ENCODE assay signal across 23 cellular contexts in the genomic region with DNA sequence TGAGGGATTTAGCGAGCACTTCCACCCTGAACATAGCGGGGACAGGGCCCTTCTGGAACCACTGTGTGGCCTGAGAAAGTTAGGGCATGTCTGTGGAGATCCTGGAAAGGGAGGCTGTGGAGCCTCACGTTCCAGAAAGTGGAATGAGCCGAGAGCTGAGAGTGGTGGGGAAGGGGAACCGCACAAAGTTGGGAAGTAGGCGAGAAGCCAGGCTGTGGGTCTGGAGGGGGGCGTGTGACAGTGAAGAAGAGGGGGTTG. TPM values are rescaled to one million over a fixed set of nuclear protein-coding genes. Genes with fewer than 3 reads are reported as not detected.
DNase-seq lines count a peak whose midpoint lies in the region; ATAC-seq and TF ChIP-seq lines count a peak whose summit lies in the region.
"Had no signal": no experiment of that assay in that cellular context is flagged by ENCODE, and none has a peak within 500 bp of the region (broad histone marks: within the 10 kb centered on the region; RNA-seq: fewer than 3 reads in every experiment).

No MANE protein-coding gene starts in this region.

- peaks cover 10 to 100% of the 10 kb centered on the region in 2 donors for H3K27me3 ChIP-seq in tibial nerve

- TF ChIP-seq CTCF in chondrocyte (IDR thresholded peaks at IDR 0.05) (no peak), tibial nerve (IDR thresholded peaks at IDR 0.05) (no peak)

- no peak for TF ChIP-seq EP300 in tibial nerve (IDR thresholded peaks at IDR 0.05)

- H3K27ac ChIP-seq in tibial nerve, result no peak overlapping the region
- H3K27ac ChIP-seq: 22Rv1, dorsolateral prefrontal cortex, GM23248, SJSA1 had no signal

- peak overlapping the region; percentile 3 for H3K4me3 Mint-ChIP-seq in T-helper 2 cell treated with Interferon-gamma antibody and Interleukin-4, amounts not matched to agents 5 μg/mL and 100 μg/mL, for 36 hours
- H3K4me3 Mint-ChIP-seq in chondrocyte (ENCODE audit: unreplicated experiment), result peak overlapping the region; percentile 25
- peak overlapping the region; percentile 1 for H3K4me3 Mint-ChIP-seq in stimulated activated effector memory CD8-positive, alpha-beta T cell treated with anti-CD3 and anti-CD28 coated beads, Interleukin-12 subunit alpha, Interleukin-12 subunit beta, amount 100 ng/mL, for 72 hours
- H3K4me3 Mint-ChIP-seq in activated CD4-positive, alpha-beta T cell treated with anti-CD3 and anti-CD28 coated beads, Interleukin-2, amount 10 ng/mL, durations not matched to agents 24 days and 14 days, result no peak overlapping the region
- H3K4me3 Mint-ChIP-seq: activated CD8-positive, alpha-beta T cell treated with anti-CD3 and anti-CD28 coated beads for 36 hours had no signal

- H3K36me3 ChIP-seq in tibial nerve, result no peaks in the 10 kb centered on the region
- H3K36me3 ChIP-seq: SJSA1 had no signal

- no peak for DNase-seq in T-helper 2 cell treated with Interferon-gamma antibody and Interleukin-4, amounts not matched to agents 5 μg/mL and 100 μg/mL, for 36 hours (ENCODE audit: low spot score)
- DNase-seq in T-helper 2 cell, result no peak
- DNase-seq in chondrocyte (ENCODE audit: low spot score), result no peak
- DNase-seq in left kidney (ENCODE audit: low read depth, low spot score), result peak; percentile 65
- no peak for DNase-seq in stimulated activated effector memory CD8-positive, alpha-beta T cell treated with anti-CD3 and anti-CD28 coated beads, Interleukin-12 subunit alpha, Interleukin-12 subunit beta, amount 100 ng/mL, for 72 hours (ENCODE audit: low spot score in 2 of 2)
- no peak for DNase-seq in activated CD4-positive, alpha-beta T cell treated with anti-CD3 and anti-CD28 coated beads, Interleukin-2, amount 10 ng/mL, durations not matched to agents 24 days and 14 days
- DNase-seq in stimulated activated CD4-positive, alpha-beta T cell treated with anti-CD3 and anti-CD28 coated beads, Interleukin-15, amount 100 ng/mL, for 24 hours, result no peak
- DNase-seq in tibial nerve (ENCODE audit: low spot score in 2 of 2), result no peak
- DNase-seq: activated CD8-positive, alpha-beta T cell treated with anti-CD3 and anti-CD28 coated beads for 36 hours; activated effector memory CD4-positive, alpha-beta T cell treated with anti-CD3 and anti-CD28 coated beads, Interleukin-2, amount 50 U/mL, for 16 hours; GM23248; NCI-H2029; stimulated activated naive CD4-positive, alpha-beta T cell treated with Interleukin-2 at 50 U/mL for 16 hours; T-helper 1 cell had no signal

- H3K27me3 Mint-ChIP-seq in T-helper 2 cell treated with Interferon-gamma antibody and Interleukin-4, amounts not matched to agents 5 μg/mL and 100 μg/mL, for 36 hours (ENCODE audit: low read depth), result peaks cover 93% of the 10 kb centered on the region
- peaks cover 86% of the 10 kb centered on the region for H3K27me3 Mint-ChIP-seq in chondrocyte (ENCODE audit: low read depth)
- peaks cover 91% of the 10 kb centered on the region for H3K27me3 Mint-ChIP-seq in activated CD4-positive, alpha-beta T cell treated with anti-CD3 and anti-CD28 coated beads, Interleukin-2, amount 10 ng/mL, durations not matched to agents 24 days and 14 days

- no peaks in the 10 kb centered on the region for H3K9me3 Mint-ChIP-seq in T-helper 2 cell treated with Interferon-gamma antibody and Interleukin-4, amounts not matched to agents 5 μg/mL and 100 μg/mL, for 36 hours
- H3K9me3 Mint-ChIP-seq in chondrocyte (ENCODE audit: low read depth), result no peaks in the 10 kb centered on the region
- H3K9me3 Mint-ChIP-seq in stimulated activated effector memory CD8-positive, alpha-beta T cell treated with anti-CD3 and anti-CD28 coated beads, Interleukin-12 subunit alpha, Interleukin-12 subunit beta, amount 100 ng/mL, for 72 hours, result no peaks in the 10 kb centered on the region
- H3K9me3 Mint-ChIP-seq in activated CD4-positive, alpha-beta T cell treated with anti-CD3 and anti-CD28 coated beads, Interleukin-2, amount 10 ng/mL, durations not matched to agents 24 days and 14 days, result no peaks in the 10 kb centered on the region
- H3K9me3 Mint-ChIP-seq: activated CD8-positive, alpha-beta T cell treated with anti-CD3 and anti-CD28 coated beads for 36 hours had no signal

- no peak overlapping the region for H3K4me3 ChIP-seq in tibial nerve
- H3K4me3 ChIP-seq: dorsolateral prefrontal cortex, GM23248, lung, SJSA1 had no signal

- H3K9me3 ChIP-seq in tibial nerve, result no peaks in the 10 kb centered on the region
- H3K9me3 ChIP-seq: SJSA1 had no signal

- peak overlapping the region; percentile 35 for H3K27ac Mint-ChIP-seq in T-helper 2 cell treated with Interferon-gamma antibody and Interleukin-4, amounts not matched to agents 5 μg/mL and 100 μg/mL, for 36 hours
- no peak overlapping the region for H3K27ac Mint-ChIP-seq in chondrocyte (ENCODE audit: unreplicated experiment)
- H3K27ac Mint-ChIP-seq in stimulated activated effector memory CD8-positive, alpha-beta T cell treated with anti-CD3 and anti-CD28 coated beads, Interleukin-12 subunit alpha, Interleukin-12 subunit beta, amount 100 ng/mL, for 72 hours, result no peak overlapping the region
- no peak overlapping the region for H3K27ac Mint-ChIP-seq in activated CD4-positive, alpha-beta T cell treated with anti-CD3 and anti-CD28 coated beads, Interleukin-2, amount 10 ng/mL, durations not matched to agents 24 days and 14 days
- H3K27ac Mint-ChIP-seq: activated CD8-positive, alpha-beta T cell treated with anti-CD3 and anti-CD28 coated beads for 36 hours; progenitor cell of endocrine pancreas had no signal

- H3K4me1 Mint-ChIP-seq in T-helper 2 cell treated with Interferon-gamma antibody and Interleukin-4, amounts not matched to agents 5 μg/mL and 100 μg/mL, for 36 hours (ENCODE audit: low read depth), result peaks cover 16% of the 10 kb centered on the region
- H3K4me1 Mint-ChIP-seq in chondrocyte (ENCODE audit: low read depth), result peaks cover 29% of the 10 kb centered on the region
- peaks cover 54% of the 10 kb centered on the region for H3K4me1 Mint-ChIP-seq in stimulated activated effector memory CD8-positive, alpha-beta T cell treated with anti-CD3 and anti-CD28 coated beads, Interleukin-12 subunit alpha, Interleukin-12 subunit beta, amount 100 ng/mL, for 72 hours
- H3K4me1 Mint-ChIP-seq in activated CD4-positive, alpha-beta T cell treated with anti-CD3 and anti-CD28 coated beads, Interleukin-2, amount 10 ng/mL, durations not matched to agents 24 days and 14 days, result peaks cover 23% of the 10 kb centered on the region

- intact Hi-C loops in activated CD4-positive, alpha-beta T cell treated with anti-CD3 and anti-CD28 coated beads, Interleukin-2, amount 10 ng/mL, durations not matched to agents 24 days and 14 days (cut with micrococcal nuclease), result no loop called here

- ATAC-seq in stimulated activated effector memory CD8-positive, alpha-beta T cell treated with anti-CD3 and anti-CD28 coated beads, Interleukin-12 subunit alpha, Interleukin-12 subunit beta, amount 100 ng/mL, for 72 hours, result no peak
- ATAC-seq: activated CD4-positive, CD25-positive, alpha-beta regulatory T cell treated with anti-CD3 and anti-CD28 coated beads, Interleukin-2, amount 50 U/mL, for 24 hours; activated CD8-positive, alpha-beta T cell treated with anti-CD3 and anti-CD28 coated beads for 36 hours; sciatic nerve had no signal

- H3K36me3 Mint-ChIP-seq in T-helper 2 cell treated with Interferon-gamma antibody and Interleukin-4, amounts not matched to agents 5 μg/mL and 100 μg/mL, for 36 hours (ENCODE audit: low read depth), result no peaks in the 10 kb centered on the region
- peaks cover 2% of the 10 kb centered on the region for H3K36me3 Mint-ChIP-seq in chondrocyte (ENCODE audit: low read depth)
- H3K36me3 Mint-ChIP-seq in stimulated activated effector memory CD8-positive, alpha-beta T cell treated with anti-CD3 and anti-CD28 coated beads, Interleukin-12 subunit alpha, Interleukin-12 subunit beta, amount 100 ng/mL, for 72 hours, result no peaks in the 10 kb centered on the region
- H3K36me3 Mint-ChIP-seq in activated CD4-positive, alpha-beta T cell treated with anti-CD3 and anti-CD28 coated beads, Interleukin-2, amount 10 ng/mL, durations not matched to agents 24 days and 14 days (ENCODE audit: low read depth), result peaks cover 5% of the 10 kb centered on the region

- WGBS in tibial nerve, 2 donors, result 28% methylated on average over 7 of the region's 7 CpGs

- H3K4me1 ChIP-seq in tibial nerve, result peaks cover 0 to 57% (median 19%) of the 10 kb centered on the region in 4 donors

- TF ChIP-seq POLR2A in tibial nerve (IDR thresholded peaks at IDR 0.05), result no peak

RNA-seq across cellular contexts. Expression of a gene that starts 10.4 kb away (rescaled TPM):
- 0.62 to 0.87 TPM in 2 of 3 replicates, not detected in the other for total RNA-seq in chondrocyte
- 0.07 TPM in 1 of 2 replicates, not detected in the other for total RNA-seq in activated CD4-positive, alpha-beta T cell treated with anti-CD3 and anti-CD28 coated beads, Interleukin-2, amount 10 ng/mL, durations not matched to agents 24 days and 14 days
- not detected for total RNA-seq in tibial nerve
- total RNA-seq: activated CD8-positive, alpha-beta T cell treated with anti-CD3 and anti-CD28 coated beads for 36 hours; GM23248; HT-29; lung; progenitor cell of endocrine pancreas; sciatic nerve; SJSA1; temporal lobe had no signal
